ENCODE assay signal across 1 cellular context in the genomic region with DNA sequence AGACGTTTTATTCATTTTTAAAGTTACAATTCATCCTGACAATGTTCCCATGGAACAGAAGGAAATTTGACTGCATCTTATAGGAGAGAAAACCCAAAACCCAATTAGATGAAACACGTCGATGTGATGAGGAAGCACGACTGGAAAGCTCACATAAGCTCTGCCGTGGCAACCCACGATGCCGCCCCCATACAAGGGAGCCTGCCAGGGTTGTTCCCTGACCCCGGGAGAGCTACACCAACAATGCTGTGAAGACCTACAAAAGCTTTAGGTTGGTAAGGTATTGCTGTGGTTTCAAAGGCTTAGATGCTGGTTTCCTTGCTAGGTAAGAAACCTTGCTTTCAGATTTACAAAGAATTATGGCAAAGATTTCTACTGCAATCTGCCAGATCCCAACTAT.
TF ChIP-seq lines count a peak whose summit lies in the region.

No MANE protein-coding gene starts in this region.

TF ChIP-seq in GM23338, 12 proteins besides CTCF, POLR2A, EP300 and RAD21 (continued from another document):
- TF ChIP-seq, protein P1, sequence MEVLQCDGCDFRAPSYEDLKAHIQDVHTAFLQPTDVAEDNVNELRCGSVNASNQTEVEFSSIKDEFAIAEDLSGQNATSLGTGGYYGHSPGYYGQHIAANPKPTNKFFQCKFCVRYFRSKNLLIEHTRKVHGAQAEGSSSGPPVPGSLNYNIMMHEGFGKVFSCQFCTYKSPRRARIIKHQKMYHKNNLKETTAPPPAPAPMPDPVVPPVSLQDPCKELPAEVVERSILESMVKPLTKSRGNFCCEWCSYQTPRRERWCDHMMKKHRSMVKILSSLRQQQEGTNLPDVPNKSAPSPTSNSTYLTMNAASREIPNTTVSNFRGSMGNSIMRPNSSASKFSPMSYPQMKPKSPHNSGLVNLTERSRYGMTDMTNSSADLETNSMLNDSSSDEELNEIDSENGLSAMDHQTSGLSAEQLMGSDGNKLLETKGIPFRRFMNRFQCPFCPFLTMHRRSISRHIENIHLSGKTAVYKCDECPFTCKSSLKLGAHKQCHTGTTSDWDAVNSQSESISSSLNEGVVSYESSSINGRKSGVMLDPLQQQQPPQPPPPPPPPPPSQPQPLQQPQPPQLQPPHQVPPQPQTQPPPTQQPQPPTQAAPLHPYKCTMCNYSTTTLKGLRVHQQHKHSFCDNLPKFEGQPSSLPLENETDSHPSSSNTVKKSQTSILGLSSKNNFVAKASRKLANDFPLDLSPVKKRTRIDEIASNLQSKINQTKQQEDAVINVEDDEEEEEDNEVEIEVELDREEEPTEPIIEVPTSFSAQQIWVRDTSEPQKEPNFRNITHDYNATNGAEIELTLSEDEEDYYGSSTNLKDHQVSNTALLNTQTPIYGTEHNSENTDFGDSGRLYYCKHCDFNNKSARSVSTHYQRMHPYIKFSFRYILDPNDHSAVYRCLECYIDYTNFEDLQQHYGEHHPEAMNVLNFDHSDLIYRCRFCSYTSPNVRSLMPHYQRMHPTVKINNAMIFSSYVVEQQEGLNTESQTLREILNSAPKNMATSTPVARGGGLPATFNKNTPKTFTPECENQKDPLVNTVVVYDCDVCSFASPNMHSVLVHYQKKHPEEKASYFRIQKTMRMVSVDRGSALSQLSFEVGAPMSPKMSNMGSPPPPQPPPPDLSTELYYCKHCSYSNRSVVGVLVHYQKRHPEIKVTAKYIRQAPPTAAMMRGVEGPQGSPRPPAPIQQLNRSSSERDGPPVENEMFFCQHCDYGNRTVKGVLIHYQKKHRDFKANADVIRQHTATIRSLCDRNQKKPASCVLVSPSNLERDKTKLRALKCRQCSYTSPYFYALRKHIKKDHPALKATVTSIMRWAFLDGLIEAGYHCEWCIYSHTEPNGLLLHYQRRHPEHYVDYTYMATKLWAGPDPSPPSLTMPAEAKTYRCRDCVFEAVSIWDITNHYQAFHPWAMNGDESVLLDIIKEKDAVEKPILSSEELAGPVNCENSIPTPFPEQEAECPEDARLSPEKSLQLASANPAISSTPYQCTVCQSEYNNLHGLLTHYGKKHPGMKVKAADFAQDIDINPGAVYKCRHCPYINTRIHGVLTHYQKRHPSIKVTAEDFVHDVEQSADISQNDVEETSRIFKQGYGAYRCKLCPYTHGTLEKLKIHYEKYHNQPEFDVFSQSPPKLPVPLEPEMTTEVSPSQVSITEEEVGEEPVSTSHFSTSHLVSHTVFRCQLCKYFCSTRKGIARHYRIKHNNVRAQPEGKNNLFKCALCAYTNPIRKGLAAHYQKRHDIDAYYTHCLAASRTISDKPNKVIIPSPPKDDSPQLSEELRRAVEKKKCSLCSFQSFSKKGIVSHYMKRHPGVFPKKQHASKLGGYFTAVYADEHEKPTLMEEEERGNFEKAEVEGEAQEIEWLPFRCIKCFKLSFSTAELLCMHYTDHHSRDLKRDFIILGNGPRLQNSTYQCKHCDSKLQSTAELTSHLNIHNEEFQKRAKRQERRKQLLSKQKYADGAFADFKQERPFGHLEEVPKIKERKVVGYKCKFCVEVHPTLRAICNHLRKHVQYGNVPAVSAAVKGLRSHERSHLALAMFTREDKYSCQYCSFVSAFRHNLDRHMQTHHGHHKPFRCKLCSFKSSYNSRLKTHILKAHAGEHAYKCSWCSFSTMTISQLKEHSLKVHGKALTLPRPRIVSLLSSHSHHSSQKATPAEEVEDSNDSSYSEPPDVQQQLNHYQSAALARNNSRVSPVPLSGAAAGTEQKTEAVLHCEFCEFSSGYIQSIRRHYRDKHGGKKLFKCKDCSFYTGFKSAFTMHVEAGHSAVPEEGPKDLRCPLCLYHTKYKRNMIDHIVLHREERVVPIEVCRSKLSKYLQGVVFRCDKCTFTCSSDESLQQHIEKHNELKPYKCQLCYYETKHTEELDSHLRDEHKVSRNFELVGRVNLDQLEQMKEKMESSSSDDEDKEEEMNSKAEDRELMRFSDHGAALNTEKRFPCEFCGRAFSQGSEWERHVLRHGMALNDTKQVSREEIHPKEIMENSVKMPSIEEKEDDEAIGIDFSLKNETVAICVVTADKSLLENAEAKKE (CRISPR knock-in tag; IDR thresholded peaks at IDR 0.05): no peak
- TF ChIP-seq POLR2AphosphoS5 (IDR thresholded peaks at IDR 0.05; ENCODE audit: low read depth) (no peak), NANOG (IDR thresholded peaks at IDR 0.05; ENCODE audit: borderline replicate concordance) (no peak)
TF ChIP-seq in GM23338: peak in this region for 0.
